9 cellular contexts compared by ENCODE assay signal in the genomic region with DNA sequence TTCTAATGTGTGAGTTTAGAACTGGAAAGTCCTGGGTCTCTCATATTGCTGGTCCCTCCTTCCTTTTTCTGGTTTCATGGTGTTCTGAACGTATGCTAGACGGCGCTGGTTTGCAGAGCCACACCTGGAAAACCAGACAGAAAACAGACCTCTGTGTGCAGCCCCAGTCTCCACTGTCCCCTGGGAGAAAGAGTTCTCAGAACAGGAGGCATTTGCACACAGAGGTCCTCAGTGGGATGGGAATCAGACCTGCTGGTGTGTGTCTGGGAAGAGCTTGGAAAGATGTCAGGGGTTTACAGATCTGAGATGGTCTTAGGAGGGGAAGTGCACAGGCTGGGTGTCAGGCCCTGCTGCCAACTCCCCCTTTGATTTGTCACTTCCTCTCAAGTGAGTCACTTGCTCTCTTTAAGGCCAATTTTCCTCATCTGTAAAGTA.
A peak's percentile ranks its signal among the peaks of the same experiment; 100 is the strongest.
DNase-seq lines count a peak whose midpoint lies in the region; FAIRE-seq and TF ChIP-seq lines count a peak whose summit lies in the region.
"Had no signal": no experiment of that assay in that cellular context is flagged by ENCODE, and none has a peak within 500 bp of the region (broad histone marks: within the 10 kb centered on the region; RNA-seq: fewer than 3 reads in every experiment).

No MANE protein-coding gene starts in this region.

- FAIRE-seq in HTR-8/SVneo (lab: Jason Lieb, UNC): no peak

- no peak for TF ChIP-seq POLR2A in NB4 (IDR thresholded peaks at IDR 0.05; ENCODE audit: extremely low read depth, insufficient read length)

- peak overlapping the region; percentile 55 for H3K4me3 Mint-ChIP-seq in activated naive CD8-positive, alpha-beta T cell

- peak; percentile 72 for DNase-seq in activated CD8-positive, alpha-beta memory T cell treated with anti-CD3 and anti-CD28 coated beads for 24 hours
- DNase-seq in activated CD8-positive, alpha-beta memory T cell treated with anti-CD3 and anti-CD28 coated beads, Interleukin-2, amount 50 U/mL, for 4 hours: no peak
- DNase-seq in NB4 (ENCODE audit: low read depth): peak; percentile 77
- peak; percentile 34 for DNase-seq in stimulated activated CD8-positive, alpha-beta memory T cell treated with anti-CD3 and anti-CD28 coated beads, Interleukin-4, amount 100 ng/mL, for 48 hours
- no peak for DNase-seq in KG1 (lab: John Stamatoyannopoulos, UW)
- no peak for DNase-seq in HTR-8/SVneo (ENCODE audit: insufficient read length, low spot score)
- DNase-seq in RPMI8226: no peak
- DNase-seq: NCI-H2081 had no signal

- peaks cover 6% of the 10 kb centered on the region for H3K36me3 Mint-ChIP-seq in activated naive CD8-positive, alpha-beta T cell

- no peak overlapping the region for H3K4me3 ChIP-seq in NB4 (ENCODE audit: low read depth, low read length)

- TF ChIP-seq CTCF in NB4 (IDR thresholded peaks at IDR 0.05; ENCODE audit: low read depth, low read length): no peak

- peaks cover 43% of the 10 kb centered on the region for H3K4me1 Mint-ChIP-seq in activated naive CD8-positive, alpha-beta T cell (ENCODE audit: low read depth)

- H3K27ac Mint-ChIP-seq in activated naive CD8-positive, alpha-beta T cell: peak overlapping the region; percentile 79

- H3K9me3 Mint-ChIP-seq in activated naive CD8-positive, alpha-beta T cell (ENCODE audit: low read depth): no peaks in the 10 kb centered on the region

- no peaks in the 10 kb centered on the region for H3K27me3 Mint-ChIP-seq in activated naive CD8-positive, alpha-beta T cell

Comparison
In these comparisons a context has a peak if more than half of its experiments do, and no peak if none do; other contexts are left out.
1. DNase-seq: peak in activated CD8-positive, alpha-beta memory T cell treated with anti-CD3 and anti-CD28 coated beads for 24 hours (single experiment), NB4 (single experiment) and stimulated activated CD8-positive, alpha-beta memory T cell treated with anti-CD3 and anti-CD28 coated beads, Interleukin-4, amount 100 ng/mL, for 48 hours (single experiment); none in activated CD8-positive, alpha-beta memory T cell treated with anti-CD3 and anti-CD28 coated beads, Interleukin-2, amount 50 U/mL, for 4 hours (single experiment), KG1 (single experiment), HTR-8/SVneo (single experiment) and RPMI8226 (single experiment).